Comparison of ENCODE assay signal across 8 cellular contexts in the genomic region with DNA sequence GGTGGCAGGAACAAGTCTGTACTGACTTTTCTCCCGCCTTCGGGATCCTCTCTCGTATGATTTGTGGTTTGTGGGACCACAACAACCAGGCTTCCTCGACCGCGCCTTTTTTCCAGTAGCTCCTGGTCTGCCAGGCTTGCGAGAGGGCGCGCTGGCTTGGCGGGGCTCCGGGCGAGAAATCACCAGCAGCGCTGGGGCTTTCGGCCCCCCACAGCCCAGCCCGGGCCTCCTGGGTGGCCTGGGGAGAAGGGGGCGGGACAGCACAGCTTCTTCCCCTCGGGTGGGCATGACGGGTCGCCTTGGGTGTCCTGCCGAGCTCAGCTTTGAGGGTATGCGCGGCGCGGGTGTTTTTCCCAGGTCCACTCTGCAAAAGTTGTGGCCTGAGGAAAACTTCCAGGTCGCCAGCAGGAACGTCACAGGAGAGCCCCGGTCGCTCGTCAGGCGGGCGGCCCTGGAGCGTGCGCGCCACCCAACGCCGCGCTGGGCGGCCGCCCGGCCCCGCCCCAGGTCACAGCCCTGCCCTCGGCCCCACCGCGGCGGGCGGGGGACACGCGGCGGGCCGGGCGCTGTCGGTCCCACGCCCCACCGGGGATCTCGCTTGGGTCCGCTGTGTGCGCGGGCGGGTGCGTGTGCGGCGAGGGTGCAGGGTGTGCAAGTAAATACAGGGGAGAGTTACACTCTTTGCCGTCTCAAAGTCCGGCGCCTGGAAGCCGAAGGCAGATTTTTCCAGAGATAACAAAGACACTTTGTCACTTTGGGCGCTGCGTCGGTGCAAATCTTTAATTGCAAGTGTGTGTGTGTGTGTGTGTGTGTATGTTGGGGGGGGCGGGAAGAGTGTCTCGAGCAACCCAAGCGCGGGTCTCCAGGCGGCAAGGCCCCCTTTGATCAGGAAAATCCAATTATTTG. TPM values are rescaled to one million over a fixed set of nuclear protein-coding genes. Genes with fewer than 3 reads are reported as not detected.
A peak's percentile ranks its signal among the peaks of the same experiment; 100 is the strongest.
DNase-seq lines count a peak whose midpoint lies in the region; ATAC-seq and TF ChIP-seq lines count a peak whose summit lies in the region.

No MANE protein-coding gene starts in this region.

- peaks cover 0 to 100% (median 84%) of the 10 kb centered on the region in 45 donors for H3K27me3 ChIP-seq in dorsolateral prefrontal cortex

- H3K27ac ChIP-seq in dorsolateral prefrontal cortex: no peak overlapping the region

- DNase-seq in Right ventricle myocardium inferior (ENCODE audit: missing footprints) (no peak), cardiac septum (ENCODE audit: low spot score) (no peak), RPMI7951 (ENCODE audit: low read depth) (peak; percentile 44), dorsolateral prefrontal cortex (no peak), mucosa of descending colon (peak; percentile 56 to 74 (median 64)), NCI-H146 treated with DMSO at 0.1 percent for 48 hours (lab: John Stamatoyannopoulos, UW; ENCODE audit: unreplicated experiment) (no peak)

- H3K36me3 ChIP-seq in mucosa of descending colon (ENCODE audit: low read depth): no peaks in the 10 kb centered on the region

- no peaks in the 10 kb centered on the region for H3K9me3 ChIP-seq in mucosa of descending colon

- intact Hi-C loops in Right ventricle myocardium inferior (cut with DNase I): loop anchor here (5.0 to 10.0 kb wide), 2 partner anchors 98 to 210 kb away; no protein-coding TSS in a partner anchor
- intact Hi-C loops in cardiac septum (cut with DNase I): loop anchor here (5.0 to 10.0 kb wide), 4 partner anchors 98 to 310 kb away; no protein-coding TSS in a partner anchor
- intact Hi-C loops in dorsolateral prefrontal cortex (cut with DNase I): loop anchor here in 1 of 2 donors (10.0 kb wide), 2 partner anchors 100 to 220 kb away; a partner anchor contains a TSS
- intact Hi-C loops in mucosa of descending colon (cut with DNase I, micrococcal nuclease): no loop called here

- H3K4me3 ChIP-seq in dorsolateral prefrontal cortex (peak overlapping the region; percentile 26 to 75 (median 56)), mucosa of descending colon (no peak overlapping the region)

- TF ChIP-seq CTCF in dorsolateral prefrontal cortex (IDR thresholded peaks at IDR 0.05 in 54 of 56, conservative IDR thresholded peaks at IDR 0.05 in 2 of 56; ENCODE audit: low read depth in 1 of 56, partially characterized antibody in 56 of 56): no peak
- no peak for TF ChIP-seq CTCF in mucosa of descending colon (IDR thresholded peaks at IDR 0.05)

- ATAC-seq in Right ventricle myocardium inferior: peak; percentile 75
- peak; percentile 76 for ATAC-seq in mucosa of descending colon
- ATAC-seq in HG03457 (IDR thresholded peaks at IDR 0.05; ENCODE audit: unreplicated experiment): no peak
- no peak for ATAC-seq in GM21390 (IDR thresholded peaks at IDR 0.05; ENCODE audit: unreplicated experiment)

- peaks cover 28% of the 10 kb centered on the region for H3K4me1 ChIP-seq in mucosa of descending colon (ENCODE audit: low read depth)

RNA-seq across cellular contexts. Expression of a gene that starts 0.7 kb away (rescaled TPM):
- total RNA-seq in Right ventricle myocardium inferior (0.19 TPM), cardiac septum (0.92 TPM), dorsolateral prefrontal cortex (1 to 10 TPM in 29 of 120 experiments, under 1 TPM in 56, not detected in 35; 0.19 to 4.2 (median 0.61) TPM), mucosa of descending colon (1 to 10 TPM; 2.1 to 4.8 (median 2.3) TPM)
- 0.20 TPM in 1 of 2 replicates, not detected in the other for total RNA-seq in RPMI7951 (2014; rRNA removed; shearing (Covaris generic))

RNA-seq across cellular contexts. Expression of a gene that starts 55.8 kb away (rescaled TPM):
- not detected for total RNA-seq in Right ventricle myocardium inferior
- total RNA-seq in cardiac septum: 1.7 TPM
- 0.29 TPM in 1 of 2 replicates, not detected in the other for total RNA-seq in RPMI7951 (2014; rRNA removed; shearing (Covaris generic))
- total RNA-seq in dorsolateral prefrontal cortex: 1 to 10 TPM in 87 of 120 experiments, under 1 TPM in 13, not detected in 20; 0.84 to 5.8 (median 1.9) TPM
- total RNA-seq in mucosa of descending colon: under 1 TPM in 1 of 3 donors, not detected in 2; 0.92 TPM

Comparison
In these comparisons a context has a peak if more than half of its experiments do, and no peak if none do; other contexts are left out.
1. ATAC-seq: peak in Right ventricle myocardium inferior (single experiment) and mucosa of descending colon (single experiment); none in HG03457 (single experiment) and GM21390 (single experiment).
2. DNase-seq: peak in RPMI7951 (single experiment) and mucosa of descending colon (3 of 3); none in Right ventricle myocardium inferior (single experiment), cardiac septum (single experiment), dorsolateral prefrontal cortex (0 of 10) and NCI-H146 treated with DMSO at 0.1 percent for 48 hours (single experiment).
3. intact Hi-C loops: an anchor here in Right ventricle myocardium inferior (5.0 to 10.0 kb wide) and cardiac septum (5.0 to 10.0 kb wide); none called in mucosa of descending colon.